ENCODE assay signal across 25 cellular contexts in the genomic region with DNA sequence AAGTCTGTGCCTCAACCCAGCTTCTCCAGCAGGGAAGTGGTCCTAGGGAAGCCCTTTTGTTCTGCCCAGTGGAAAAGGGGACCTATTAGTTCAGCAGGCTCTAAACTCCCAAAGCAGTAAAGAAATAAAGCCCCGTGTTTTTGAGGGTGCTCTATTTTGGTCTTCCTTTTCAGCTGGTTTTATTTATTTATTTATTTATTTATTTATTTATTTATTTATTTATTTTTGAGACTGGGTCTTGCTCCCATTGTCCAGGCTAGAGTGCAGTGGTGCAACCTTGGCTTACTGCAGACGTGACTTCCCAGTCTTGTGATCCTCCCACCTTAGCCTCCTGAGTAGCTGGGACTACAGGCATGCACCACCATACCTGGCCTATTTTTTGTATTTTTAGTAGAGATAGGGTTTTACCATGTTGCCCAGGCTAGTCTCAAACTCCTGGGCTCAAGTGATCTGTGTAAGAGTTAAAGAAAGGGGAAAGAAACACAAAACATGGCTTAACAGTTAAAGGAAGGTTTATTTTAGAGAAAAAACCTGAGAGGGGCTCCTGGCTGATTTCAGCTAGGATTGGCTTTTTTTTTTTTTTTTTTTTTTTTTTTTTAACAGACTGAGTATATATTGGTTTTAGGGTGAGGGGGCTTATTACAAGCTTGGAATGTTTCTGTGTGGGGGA.
"Had no signal": no experiment of that assay in that cellular context is flagged by ENCODE, and none has a peak within 500 bp of the region (broad histone marks: within the 10 kb centered on the region; RNA-seq: fewer than 3 reads in every experiment).

No MANE protein-coding gene starts in this region.

- H3K9me3 ChIP-seq: SJSA1 had no signal

- H3K4me1 ChIP-seq: SJSA1 had no signal

- DNase-seq: KBM-7, MV-4-11, NCI-H1048, NCI-H1105, NCI-H1417, NCI-H1436 treated with DMSO at 0.1 percent for 48 hours, NCI-H1694, NCI-H187 treated with DMSO at 0.1 percent for 48 hours, NCI-H2029 treated with DMSO at 0.1 percent for 48 hours, NCI-H2107, NCI-H226, NCI-H446, NCI-H510A, NCI-H524 treated with DMSO at 0.1 percent for 48 hours, NCI-H69, NCI-H774, Right ventricle myocardium superior, RPMI8226, SIG-M5 had no signal

- H3K36me3 ChIP-seq: SJSA1 had no signal

- H3K27ac ChIP-seq: HL-60, SJSA1, SK-N-MC had no signal

- H3K4me3 Mint-ChIP-seq: IgD-negative memory B cell had no signal

- H3K4me1 Mint-ChIP-seq: IgD-negative memory B cell had no signal

- H3K27ac Mint-ChIP-seq: IgD-negative memory B cell had no signal

- FAIRE-seq: HTR-8/SVneo, RCC 7860 had no signal

- H3K4me3 ChIP-seq: SJSA1, SK-N-MC had no signal
